In genomic region chr11:65292866-65293265, GRCh38 we compare ENCODE assay signal across 16 cellular contexts. TPM values are rescaled to one million over a fixed set of nuclear protein-coding genes. Genes with fewer than 3 reads are reported as not detected.
DNase-seq lines count a peak whose midpoint lies in the region; ATAC-seq and TF ChIP-seq lines count a peak whose summit lies in the region.
"Had no signal": no experiment of that assay in that cellular context is flagged by ENCODE, and none has a peak within 500 bp of the region (broad histone marks: within the 10 kb centered on the region; RNA-seq: fewer than 3 reads in every experiment).

No MANE protein-coding gene starts in this region.

- no peaks in the 10 kb centered on the region for H3K27me3 Mint-ChIP-seq in nephron (ENCODE audit: low read depth)
- H3K27me3 Mint-ChIP-seq: activated CD4-positive, alpha-beta T cell treated with anti-CD3 and anti-CD28 coated beads, Interleukin-2, amount 10 ng/mL, durations not matched to agents 7 days and 5 days; B cell had no signal

- intact Hi-C loops in right cardiac atrium (cut with DNase I): no loop called here
- intact Hi-C loops in Right ventricle myocardium superior (cut with DNase I): no loop called here
- intact Hi-C loops in colonic mucosa (cut with DNase I): no loop called here
- intact Hi-C loops in vagina (cut with DNase I): no loop called here

- H3K4me1 Mint-ChIP-seq in nephron: peaks cover 76% of the 10 kb centered on the region
- H3K4me1 Mint-ChIP-seq: natural killer cell had no signal

- H3K9ac ChIP-seq in colonic mucosa (ENCODE audit: low read depth in 2 of 2, low read length in 2 of 2): no peak overlapping the region

- no peak for TF ChIP-seq POLR2A in vagina (IDR thresholded peaks at IDR 0.05)

- H3K9me3 ChIP-seq in right cardiac atrium (ENCODE audit: control insufficient read depth, low read length) (no peaks in the 10 kb centered on the region), colonic mucosa (no peaks in the 10 kb centered on the region), vagina (no peaks in the 10 kb centered on the region)

- H3K36me3 Mint-ChIP-seq in nephron (ENCODE audit: low read depth): peaks cover 56% of the 10 kb centered on the region

- 71% methylated on average over 6 of the region's 6 CpGs for WGBS in right cardiac atrium

- H3K4me3 ChIP-seq in right cardiac atrium (ENCODE audit: low read length): no peak overlapping the region
- no peak overlapping the region for H3K4me3 ChIP-seq in colonic mucosa
- no peak overlapping the region for H3K4me3 ChIP-seq in vagina
- H3K4me3 ChIP-seq: cardiac muscle cell had no signal

- H3K4me1 ChIP-seq in right cardiac atrium (ENCODE audit: control insufficient read depth, insufficient read depth, low read length) (peaks cover 23% of the 10 kb centered on the region), colonic mucosa (peaks cover 14% of the 10 kb centered on the region), vagina (peaks cover 82% of the 10 kb centered on the region)

- H3K27ac ChIP-seq in right cardiac atrium (ENCODE audit: low read length): peak overlapping the region; percentile 97
- peak overlapping the region; percentile 83 for H3K27ac ChIP-seq in colonic mucosa
- H3K27ac ChIP-seq in vagina: peak overlapping the region; percentile 82
- H3K27ac ChIP-seq: cardiac muscle cell had no signal

- DNase-seq in right cardiac atrium: no peak
- DNase-seq in Right ventricle myocardium superior: no peak
- no peak for DNase-seq in colonic mucosa
- DNase-seq in vagina (ENCODE audit: extremely low spot score in 2 of 2): no peak
- DNase-seq in stimulated activated CD4-positive, alpha-beta T cell treated with anti-CD3 and anti-CD28 coated beads, Interleukin-2, amount 100 ng/mL, for 24 hours: no peak
- no peak for DNase-seq in GM13977 (ENCODE audit: low spot score)
- no peak for DNase-seq in NCI-H1436 treated with DMSO at 0.1 percent for 48 hours (lab: John Stamatoyannopoulos, UW)
- DNase-seq: activated CD4-positive, alpha-beta T cell treated with anti-CD3 and anti-CD28 coated beads, Interleukin-2, amount 10 ng/mL, durations not matched to agents 7 days and 5 days; activated gamma-delta T cell; erythroblast; natural killer cell; NCI-H146; T-helper 1 cell had no signal

- H3K9me3 Mint-ChIP-seq in nephron: no peaks in the 10 kb centered on the region
- H3K9me3 Mint-ChIP-seq: activated CD4-positive, alpha-beta T cell treated with anti-CD3 and anti-CD28 coated beads, Interleukin-2, amount 10 ng/mL, durations not matched to agents 7 days and 5 days; natural killer cell had no signal

- H3K36me3 ChIP-seq in colonic mucosa: no peaks in the 10 kb centered on the region
- H3K36me3 ChIP-seq in vagina: peaks cover 0 to 6% of the 10 kb centered on the region in 2 donors

- H3K27me3 ChIP-seq in right cardiac atrium (ENCODE audit: control insufficient read depth, insufficient read depth) (no peaks in the 10 kb centered on the region), colonic mucosa (no peaks in the 10 kb centered on the region), vagina (no peaks in the 10 kb centered on the region)
- H3K27me3 ChIP-seq: cardiac muscle cell had no signal

- in situ Hi-C loops in GM13977 (cut with MboI; ENCODE audit: low pct_unique_long_range_greater_than_20kb, low sequenced_read_pairs, unreplicated experiment): no loop called here

- peak overlapping the region; percentile 97 to 99 (median 98) for H3K27ac Mint-ChIP-seq in nephron
- H3K27ac Mint-ChIP-seq: activated CD4-positive, alpha-beta T cell treated with anti-CD3 and anti-CD28 coated beads, Interleukin-2, amount 10 ng/mL, durations not matched to agents 7 days and 5 days; B cell; natural killer cell had no signal

- no peak for TF ChIP-seq CTCF in colonic mucosa (IDR thresholded peaks at IDR 0.05)
- TF ChIP-seq CTCF in nephron (IDR thresholded peaks at IDR 0.05; ENCODE audit: unreplicated experiment in 3 of 3): no peak
- no peak for TF ChIP-seq CTCF in vagina (IDR thresholded peaks at IDR 0.05)
- no peak for TF ChIP-seq CTCF in GM13977 (IDR thresholded peaks at IDR 0.05; ENCODE audit: extremely low read depth, insufficient read depth, missing control alignments)

- ATAC-seq in right cardiac atrium (no peak), Right ventricle myocardium superior (ENCODE audit: poor library complexity) (no peak)
- ATAC-seq: natural killer cell had no signal

- H3K4me3 Mint-ChIP-seq in nephron: peak overlapping the region; percentile 15 to 65 (median 17)
- H3K4me3 Mint-ChIP-seq: activated CD4-positive, alpha-beta T cell treated with anti-CD3 and anti-CD28 coated beads, Interleukin-2, amount 10 ng/mL, durations not matched to agents 7 days and 5 days; B cell; natural killer cell had no signal

RNA-seq across cellular contexts. Expression of gene CDC42EP2, which starts 21.8 kb away (rescaled TPM):
- 10 to 100 TPM in 2 of 4 donors, 1 to 10 TPM in 2; 9.1 to 21.2 (median 10.7) TPM for total RNA-seq in right cardiac atrium
- polyA plus RNA-seq in right cardiac atrium: 12.2 TPM
- 14.0 TPM for total RNA-seq in Right ventricle myocardium superior
- total RNA-seq in colonic mucosa: 10 to 100 TPM in 1 of 2 donors, 1 to 10 TPM in 1; 7.8 to 28.3 TPM
- total RNA-seq in vagina: 27.7 TPM

RNA-seq across cellular contexts. Expression of gene POLA2, which starts 31.1 kb away (rescaled TPM):
- total RNA-seq in right cardiac atrium: 10 to 100 TPM in 1 of 4 donors, 1 to 10 TPM in 3; 5.8 to 13.1 (median 7.5) TPM
- 5.7 TPM for polyA plus RNA-seq in right cardiac atrium
- total RNA-seq in Right ventricle myocardium superior: 4.9 TPM
- 10 to 100 TPM in 1 of 2 donors, 1 to 10 TPM in 1; 5.9 to 28.0 TPM for total RNA-seq in colonic mucosa
- 9.6 TPM for total RNA-seq in vagina

RNA-seq across cellular contexts. Expression of gene DPF2, which starts 40.8 kb away (rescaled TPM):
- total RNA-seq in right cardiac atrium (10 to 100 TPM; 51.9 to 61.6 (median 59.7) TPM), Right ventricle myocardium superior (49.3 TPM), colonic mucosa (10 to 100 TPM; 35.0 to 48.0 TPM), vagina (33.1 TPM)
- 33.2 TPM for polyA plus RNA-seq in right cardiac atrium
